23 cellular contexts compared by ENCODE assay signal in genomic region chr1:5156416-5156815, GRCh38.
"Had no signal": no experiment of that assay in that cellular context is flagged by ENCODE, and none has a peak within 500 bp of the region (broad histone marks: within the 10 kb centered on the region; RNA-seq: fewer than 3 reads in every experiment).

No MANE protein-coding gene starts in this region.

- ATAC-seq: effector memory CD8-positive, alpha-beta T cell; esophagus mucosa; gastrocnemius medialis; heart left ventricle; left cardiac atrium; left lung; left ventricle myocardium superior; lower lobe of right lung; mucosa of descending colon had no signal

- H3K4me1 ChIP-seq: colonic mucosa, esophagus squamous epithelium, gastrocnemius medialis, heart left ventricle, left lung, lower lobe of right lung had no signal

- H3K79me2 ChIP-seq: hepatocyte had no signal

- H3K4me3 ChIP-seq: colonic mucosa, esophagus squamous epithelium, gastrocnemius medialis, heart left ventricle, hepatocyte, left lung, lower lobe of right lung, mucosa of descending colon had no signal

- H3K4me2 ChIP-seq: hepatocyte had no signal

- H3K27ac Mint-ChIP-seq: dendritic cell treated with granulocyte-macrophage colony-stimulating factor and Interleukin-4, amounts not matched to agents 40 ng/mL and 50 ng/mL, for 4 days; effector memory CD8-positive, alpha-beta T cell; endodermal cell; mesothelial cell of epicardium had no signal

- H3K27ac ChIP-seq: colonic mucosa, epithelial cell of prostate, esophagus squamous epithelium, gastrocnemius medialis, heart left ventricle, hepatocyte, left lung, lower lobe of right lung had no signal

- H3K9me3 ChIP-seq: colonic mucosa, esophagus squamous epithelium, gastrocnemius medialis, lower lobe of right lung, mucosa of descending colon had no signal

- H3K4me3 Mint-ChIP-seq: dendritic cell treated with granulocyte-macrophage colony-stimulating factor and Interleukin-4, amounts not matched to agents 40 ng/mL and 50 ng/mL, for 4 days; effector memory CD8-positive, alpha-beta T cell; endodermal cell; mesothelial cell of epicardium had no signal

- H3K9me3 Mint-ChIP-seq: effector memory CD8-positive, alpha-beta T cell had no signal

- H3K36me3 ChIP-seq: colonic mucosa, esophagus squamous epithelium, gastrocnemius medialis, heart left ventricle, left lung, lower lobe of right lung had no signal

- DNase-seq: colonic mucosa; cortex of kidney; effector CD8-positive, alpha-beta T cell; effector memory CD8-positive, alpha-beta T cell; endodermal cell; erythroblast; esophagus squamous epithelium; foreskin fibroblast; foreskin melanocyte; gastrocnemius medialis; heart left ventricle; hypothalamus; left cardiac atrium; left lung; left ventricle myocardium superior; lower lobe of right lung; mesenchymal stem cell; mucosa of descending colon had no signal

- H3K27me3 Mint-ChIP-seq: dendritic cell treated with granulocyte-macrophage colony-stimulating factor and Interleukin-4, amounts not matched to agents 40 ng/mL and 50 ng/mL, for 4 days had no signal

- H2AFZ ChIP-seq: hepatocyte had no signal

- H3K36me3 Mint-ChIP-seq: mesothelial cell of epicardium had no signal

- H3K27me3 ChIP-seq: colonic mucosa, gastrocnemius medialis, hepatocyte had no signal
